Comparison of ENCODE assay signal across 9 cellular contexts in genomic region chr2:26993768-26994167, GRCh38.
"Had no signal": no experiment of that assay in that cellular context is flagged by ENCODE, and none has a peak within 500 bp of the region (broad histone marks: within the 10 kb centered on the region; RNA-seq: fewer than 3 reads in every experiment).

No MANE protein-coding gene starts in this region.

- H3K4me1 ChIP-seq: tibial nerve had no signal

- H3K4me3 ChIP-seq: psoas muscle, tibial nerve had no signal

- H3K27ac ChIP-seq: psoas muscle, tibial nerve had no signal

- DNase-seq: activated CD4-positive, alpha-beta T cell treated with anti-CD3 and anti-CD28 coated beads, Interleukin-2, amount 10 ng/mL, durations not matched to agents 7 days and 5 days; activated CD4-positive, CD25-positive, alpha-beta regulatory T cell; effector memory CD8-positive, alpha-beta T cell; hypothalamus; left colon; psoas muscle; stimulated activated CD4-positive, alpha-beta T cell treated with anti-CD3 and anti-CD28 coated beads, Interleukin-2, amount 100 ng/mL, for 24 hours; stimulated activated naive B cell treated with anti-CD40 and anti-IgM and Interleukin-4, amounts not matched to agents 10 μg/mL and 1 μg/mL and 100 μg/mL, for 72 hours had no signal

- H3K9me3 ChIP-seq: psoas muscle, tibial nerve had no signal

- H3K27me3 ChIP-seq: tibial nerve had no signal

- H3K36me3 ChIP-seq: tibial nerve had no signal
